3 cellular contexts compared by ENCODE assay signal in the genomic region with DNA sequence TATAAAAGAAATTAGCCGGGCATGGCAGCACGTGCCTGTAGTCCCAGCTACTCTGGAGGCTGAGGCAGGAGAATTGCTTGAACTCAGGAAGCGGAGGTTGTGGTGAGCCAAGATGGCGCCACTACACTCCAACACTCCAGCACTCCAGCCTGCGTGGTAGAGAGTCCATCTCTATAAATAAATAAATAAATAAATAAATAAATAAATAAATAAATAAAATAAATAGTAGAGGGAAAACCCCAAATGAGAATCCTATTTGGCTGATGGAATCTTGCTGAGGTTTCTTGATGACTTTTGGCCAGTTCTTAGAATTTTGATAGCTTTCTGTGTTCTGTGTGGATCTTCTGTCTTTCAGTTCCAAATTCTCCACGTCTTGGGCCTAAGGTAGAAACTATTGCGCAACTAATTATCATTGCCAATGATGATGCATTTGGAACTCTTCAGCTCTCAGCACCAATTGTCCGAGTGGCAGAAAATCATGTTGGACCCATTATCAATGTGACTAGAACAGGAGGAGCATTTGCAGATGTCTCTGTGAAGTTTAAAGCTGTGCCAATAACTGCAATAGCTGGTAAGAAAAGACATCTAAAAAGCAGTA.
TF ChIP-seq lines count a peak whose summit lies in the region.

No MANE protein-coding gene starts in this region.

TF ChIP-seq in HepG2, 621 proteins besides CTCF, POLR2A, EP300 and RAD21:
- TF ChIP-seq SOX5 (CRISPR knock-in tag; IDR thresholded peaks at IDR 0.05; ENCODE audit: borderline replicate concordance) (no peak), ZZZ3 (CRISPR knock-in tag; IDR thresholded peaks at IDR 0.05; ENCODE audit: borderline replicate concordance) (no peak), CEBPB (IDR thresholded peaks at IDR 0.05; ENCODE audit: borderline replicate concordance, low read depth, low read length) (peak; percentile 89), KDM5A (IDR thresholded peaks at IDR 0.05; ENCODE audit: borderline replicate concordance, low read length) (no peak), CEBPG (CRISPR knock-in tag; IDR thresholded peaks at IDR 0.05) (0 out of 2 replicates have a peak, but pooled peaks have one; percentile 21)
TF ChIP-seq in HepG2: peak in this region for 2.

TF ChIP-seq in IMR-90, 13 proteins besides CTCF, POLR2A, EP300 and RAD21:
- TF ChIP-seq RCOR1 (IDR thresholded peaks at IDR 0.05; ENCODE audit: insufficient replicate concordance, low read length), result no peak
- TF ChIP-seq SMC3 (IDR thresholded peaks at IDR 0.05; ENCODE audit: low read depth, low read length), result no peak
- TF ChIP-seq BHLHE40 (IDR thresholded peaks at IDR 0.05; ENCODE audit: low read depth, low read length), result no peak
- TF ChIP-seq CEBPB (IDR thresholded peaks at IDR 0.05; ENCODE audit: low read depth, low read length), result peak; percentile 91
- no peak for TF ChIP-seq CHD1 (IDR thresholded peaks at IDR 0.05; ENCODE audit: low read depth, low read length)
- no peak for TF ChIP-seq MAFK (IDR thresholded peaks at IDR 0.05; ENCODE audit: low read depth, low read length)

TF ChIP-seq in K562, 482 proteins besides CTCF, POLR2A, EP300 and RAD21:
- TF ChIP-seq, protein P1, sequence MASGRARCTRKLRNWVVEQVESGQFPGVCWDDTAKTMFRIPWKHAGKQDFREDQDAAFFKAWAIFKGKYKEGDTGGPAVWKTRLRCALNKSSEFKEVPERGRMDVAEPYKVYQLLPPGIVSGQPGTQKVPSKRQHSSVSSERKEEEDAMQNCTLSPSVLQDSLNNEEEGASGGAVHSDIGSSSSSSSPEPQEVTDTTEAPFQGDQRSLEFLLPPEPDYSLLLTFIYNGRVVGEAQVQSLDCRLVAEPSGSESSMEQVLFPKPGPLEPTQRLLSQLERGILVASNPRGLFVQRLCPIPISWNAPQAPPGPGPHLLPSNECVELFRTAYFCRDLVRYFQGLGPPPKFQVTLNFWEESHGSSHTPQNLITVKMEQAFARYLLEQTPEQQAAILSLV (tag; IDR thresholded peaks at IDR 0.05), result peak; percentile 88; the same call in 1 of the 2 replicates
- TF ChIP-seq SMARCA4 (IDR thresholded peaks at IDR 0.05) (no peak), YY1 (IDR thresholded peaks at IDR 0.05; ENCODE audit: borderline replicate concordance in 1 of 3, control insufficient read depth in 1 of 3, extremely low read depth in 1 of 3, insufficient read depth in 3 of 3, insufficient read length in 1 of 3, insufficient replicate concordance in 2 of 3, low read depth in 1 of 3, low read length in 2 of 3) (no peak), RFX1 (IDR thresholded peaks at IDR 0.05) (no peak), POLR2AphosphoS5 (IDR thresholded peaks at IDR 0.05; ENCODE audit: control insufficient read depth, insufficient read depth, low read depth, low read length) (0 out of 2 replicates have a peak, but pooled peaks have one; percentile 15), CEBPB (tag; IDR thresholded peaks at IDR 0.05) (peak; percentile 97), CEBPG (CRISPR knock-in tag; IDR thresholded peaks at IDR 0.05) (peak; percentile 76), CEBPG (tag; conservative IDR thresholded peaks at IDR 0.05 in 1 of 2, IDR thresholded peaks at IDR 0.05 in 1 of 2) (peak; percentile 80 to 98)
- TF ChIP-seq, protein P2, sequence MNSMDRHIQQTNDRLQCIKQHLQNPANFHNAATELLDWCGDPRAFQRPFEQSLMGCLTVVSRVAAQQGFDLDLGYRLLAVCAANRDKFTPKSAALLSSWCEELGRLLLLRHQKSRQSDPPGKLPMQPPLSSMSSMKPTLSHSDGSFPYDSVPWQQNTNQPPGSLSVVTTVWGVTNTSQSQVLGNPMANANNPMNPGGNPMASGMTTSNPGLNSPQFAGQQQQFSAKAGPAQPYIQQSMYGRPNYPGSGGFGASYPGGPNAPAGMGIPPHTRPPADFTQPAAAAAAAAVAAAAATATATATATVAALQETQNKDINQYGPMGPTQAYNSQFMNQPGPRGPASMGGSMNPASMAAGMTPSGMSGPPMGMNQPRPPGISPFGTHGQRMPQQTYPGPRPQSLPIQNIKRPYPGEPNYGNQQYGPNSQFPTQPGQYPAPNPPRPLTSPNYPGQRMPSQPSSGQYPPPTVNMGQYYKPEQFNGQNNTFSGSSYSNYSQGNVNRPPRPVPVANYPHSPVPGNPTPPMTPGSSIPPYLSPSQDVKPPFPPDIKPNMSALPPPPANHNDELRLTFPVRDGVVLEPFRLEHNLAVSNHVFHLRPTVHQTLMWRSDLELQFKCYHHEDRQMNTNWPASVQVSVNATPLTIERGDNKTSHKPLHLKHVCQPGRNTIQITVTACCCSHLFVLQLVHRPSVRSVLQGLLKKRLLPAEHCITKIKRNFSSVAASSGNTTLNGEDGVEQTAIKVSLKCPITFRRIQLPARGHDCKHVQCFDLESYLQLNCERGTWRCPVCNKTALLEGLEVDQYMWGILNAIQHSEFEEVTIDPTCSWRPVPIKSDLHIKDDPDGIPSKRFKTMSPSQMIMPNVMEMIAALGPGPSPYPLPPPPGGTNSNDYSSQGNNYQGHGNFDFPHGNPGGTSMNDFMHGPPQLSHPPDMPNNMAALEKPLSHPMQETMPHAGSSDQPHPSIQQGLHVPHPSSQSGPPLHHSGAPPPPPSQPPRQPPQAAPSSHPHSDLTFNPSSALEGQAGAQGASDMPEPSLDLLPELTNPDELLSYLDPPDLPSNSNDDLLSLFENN (IDR thresholded peaks at IDR 0.05; ENCODE audit: low read depth in 2 of 2, low read length in 2 of 2), result no peak
